Comparison of ENCODE assay signal across 8 cellular contexts in genomic region chr14:103141117-103141796, GRCh38. TPM values are rescaled to one million over a fixed set of nuclear protein-coding genes. Genes with fewer than 3 reads are reported as not detected.
DNase-seq lines count a peak whose midpoint lies in the region; ATAC-seq and TF ChIP-seq lines count a peak whose summit lies in the region.

No MANE protein-coding gene starts in this region.

- H3K9ac ChIP-seq in trophoblast cell (ENCODE audit: low read length) = no peak overlapping the region

- peaks cover 25 to 30% of the 10 kb centered on the region in 2 experiments for H3K4me1 ChIP-seq in trophoblast cell (ENCODE audit: control insufficient read depth in 1 of 2, insufficient read depth in 2 of 2, low read length in 2 of 2)

- no peak overlapping the region for H2AFZ ChIP-seq in trophoblast cell (ENCODE audit: insufficient read depth, low read length, poor library complexity)

- no peak overlapping the region for H2BK12ac ChIP-seq in trophoblast cell (ENCODE audit: low read length)

- H2AK5ac ChIP-seq in trophoblast cell (ENCODE audit: low read length) = no peak overlapping the region

- H3K27ac ChIP-seq in dorsolateral prefrontal cortex = no peak overlapping the region
- no peak overlapping the region for H3K27ac ChIP-seq in trophoblast cell (ENCODE audit: low read depth, low read length)

- H3K4me3 ChIP-seq in dorsolateral prefrontal cortex = no peak overlapping the region
- H3K4me3 ChIP-seq in trophoblast cell (ENCODE audit: low read depth, low read length) = no peak overlapping the region

- no peak overlapping the region for H3K18ac ChIP-seq in trophoblast cell (ENCODE audit: low read length)

- no peak overlapping the region for H2BK120ac ChIP-seq in trophoblast cell (ENCODE audit: insufficient read depth, low read length, poor library complexity)

- TF ChIP-seq CTCF in dorsolateral prefrontal cortex (IDR thresholded peaks at IDR 0.05 in 54 of 56, conservative IDR thresholded peaks at IDR 0.05 in 2 of 56; ENCODE audit: low read depth in 1 of 56, partially characterized antibody in 56 of 56) = peak in 51 of 56 donors; percentile 15 to 66 (median 48)

- H3K36me3 ChIP-seq in trophoblast cell (ENCODE audit: control insufficient read depth in 1 of 2, insufficient read depth in 2 of 2, low read length in 2 of 2) = no peaks in the 10 kb centered on the region

- H3K9me3 ChIP-seq in trophoblast cell (ENCODE audit: insufficient read depth, low read depth, low read length) = peaks cover 2% of the 10 kb centered on the region

- H4K91ac ChIP-seq in trophoblast cell (ENCODE audit: low read depth, low read length) = no peak overlapping the region

- H3K23ac ChIP-seq in trophoblast cell (ENCODE audit: low read length) = no peak overlapping the region

- H3K14ac ChIP-seq in trophoblast cell (ENCODE audit: low read length) = no peak overlapping the region

- WGBS in trophoblast cell (ENCODE audit: extremely low coverage, insufficient coverage, insufficient read length) = no CpG with 5 or more reads among the region's 8 CpGs

- H3K79me1 ChIP-seq in trophoblast cell (ENCODE audit: low read length) = peaks cover 25% of the 10 kb centered on the region

- peak; percentile 92 for DNase-seq in 8988T
- DNase-seq in G401 (ENCODE audit: low spot score) = peak; percentile 34
- peak; percentile 81 for DNase-seq in NCI-H82 (lab: John Stamatoyannopoulos, UW)
- DNase-seq in dorsolateral prefrontal cortex = no peak
- peak; percentile 72 to 78 for DNase-seq in trophoblast cell
- no peak for DNase-seq in hippocampal formation (lab: John Stamatoyannopoulos, UW)
- no peak for DNase-seq in activated gamma-delta T cell (lab: John Stamatoyannopoulos, UW)

- ATAC-seq in HG03520 (IDR thresholded peaks at IDR 0.05; ENCODE audit: unreplicated experiment) = peak; percentile 29

- no peak overlapping the region for H3K4ac ChIP-seq in trophoblast cell (ENCODE audit: low read depth, low read length)

- in situ Hi-C loops in G401 (cut with HindIII; ENCODE audit: low sequenced_read_pairs) = no loop called here

- peaks cover 4% of the 10 kb centered on the region for H3K79me2 ChIP-seq in trophoblast cell (ENCODE audit: control insufficient read depth, insufficient read depth, low read length, poor library complexity)

- intact Hi-C loops in dorsolateral prefrontal cortex (cut with DNase I) = no loop called here

- no peak overlapping the region for H4K8ac ChIP-seq in trophoblast cell (ENCODE audit: low read depth, low read length)

- no peak overlapping the region for H2BK5ac ChIP-seq in trophoblast cell (ENCODE audit: low read depth, low read length, poor library complexity)

- H4K12ac ChIP-seq in trophoblast cell (ENCODE audit: low read depth, low read length) = no peak overlapping the region

- peaks cover 0 to 11% (median 0%) of the 10 kb centered on the region in 45 donors for H3K27me3 ChIP-seq in dorsolateral prefrontal cortex
- no peaks in the 10 kb centered on the region for H3K27me3 ChIP-seq in trophoblast cell (ENCODE audit: insufficient read depth, low read length)

- H3K4me2 ChIP-seq in trophoblast cell (ENCODE audit: low read length) = no peak overlapping the region

RNA-seq across cellular contexts. Expression of gene TNFAIP2, which starts 18.0 kb away (rescaled TPM):
- total RNA-seq in G401 (2014; rRNA removed; shearing (Covaris generic)) = 4.5 and 26.1 TPM in 2 replicates
- 10 to 100 TPM; 12.6 to 56.2 (median 22.2) TPM for total RNA-seq in dorsolateral prefrontal cortex
- polyA plus RNA-seq in trophoblast cell (2013) = 185 and 205 TPM in 2 replicates

RNA-seq across cellular contexts. Expression of gene EXOC3L4, which starts 46.7 kb away (rescaled TPM):
- 0.86 and 1.6 TPM in 2 replicates for total RNA-seq in G401 (2014; rRNA removed; shearing (Covaris generic))
- under 1 TPM in 3 of 120 experiments, not detected in 117; 0.45 to 0.88 (median 0.49) TPM for total RNA-seq in dorsolateral prefrontal cortex
- 0.11 and 0.22 TPM in 2 replicates for polyA plus RNA-seq in trophoblast cell (2013)

RNA-seq across cellular contexts. Expression of gene LBHD2, which starts 57.2 kb away (rescaled TPM):
- not detected in 2 replicates for total RNA-seq in G401 (2014; rRNA removed; shearing (Covaris generic))
- 1 to 10 TPM in 57 of 120 experiments, under 1 TPM in 20, not detected in 43; 0.58 to 5.7 (median 1.5) TPM for total RNA-seq in dorsolateral prefrontal cortex
- polyA plus RNA-seq in trophoblast cell (2013) = 0.30 and 0.39 TPM in 2 replicates

Comparison
In these comparisons a context has a peak if more than half of its experiments do, and no peak if none do; other contexts are left out.
1. DNase-seq: peak in 8988T (single experiment), G401 (single experiment), NCI-H82 (single experiment) and trophoblast cell (2 of 2); none in dorsolateral prefrontal cortex (0 of 10), hippocampal formation (0 of 2) and activated gamma-delta T cell (single experiment).